In the genomic region with DNA sequence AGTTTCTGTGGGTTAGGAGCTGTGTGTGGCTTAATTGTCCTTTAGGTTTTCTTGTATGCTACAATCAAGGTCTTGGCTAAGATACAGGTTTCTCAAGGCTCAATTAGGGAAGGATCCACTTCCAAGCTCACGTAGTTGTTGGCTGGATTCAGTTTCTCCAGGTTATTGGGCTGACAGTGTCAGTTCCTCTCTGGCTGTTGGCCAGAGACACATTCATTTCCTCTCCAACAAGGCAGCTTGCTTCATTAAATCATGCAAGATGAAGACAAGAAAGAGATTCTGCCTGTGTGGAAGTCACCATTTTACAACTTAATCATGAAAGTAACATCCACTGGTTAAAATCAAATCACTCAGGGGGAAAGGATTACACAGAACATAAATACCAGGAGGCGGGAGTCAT, we compare ENCODE assay signal across 1 cellular context.
TF ChIP-seq lines count a peak whose summit lies in the region.

No MANE protein-coding gene starts in this region.

TF ChIP-seq in WTC11, 78 proteins besides CTCF, POLR2A, EP300 and RAD21 (continued from another document):
- TF ChIP-seq ARID4B (CRISPR knock-in tag; IDR thresholded peaks at IDR 0.05; ENCODE audit: borderline replicate concordance) (no peak), MXD4 (CRISPR knock-in tag; IDR thresholded peaks at IDR 0.05; ENCODE audit: borderline replicate concordance) (no peak), ELF4 (CRISPR knock-in tag; IDR thresholded peaks at IDR 0.05; ENCODE audit: low read depth) (no peak), HMGA2 (CRISPR knock-in tag; IDR thresholded peaks at IDR 0.05) (no peak), MAX (CRISPR knock-in tag; IDR thresholded peaks at IDR 0.05) (no peak)
